In the genomic region with DNA sequence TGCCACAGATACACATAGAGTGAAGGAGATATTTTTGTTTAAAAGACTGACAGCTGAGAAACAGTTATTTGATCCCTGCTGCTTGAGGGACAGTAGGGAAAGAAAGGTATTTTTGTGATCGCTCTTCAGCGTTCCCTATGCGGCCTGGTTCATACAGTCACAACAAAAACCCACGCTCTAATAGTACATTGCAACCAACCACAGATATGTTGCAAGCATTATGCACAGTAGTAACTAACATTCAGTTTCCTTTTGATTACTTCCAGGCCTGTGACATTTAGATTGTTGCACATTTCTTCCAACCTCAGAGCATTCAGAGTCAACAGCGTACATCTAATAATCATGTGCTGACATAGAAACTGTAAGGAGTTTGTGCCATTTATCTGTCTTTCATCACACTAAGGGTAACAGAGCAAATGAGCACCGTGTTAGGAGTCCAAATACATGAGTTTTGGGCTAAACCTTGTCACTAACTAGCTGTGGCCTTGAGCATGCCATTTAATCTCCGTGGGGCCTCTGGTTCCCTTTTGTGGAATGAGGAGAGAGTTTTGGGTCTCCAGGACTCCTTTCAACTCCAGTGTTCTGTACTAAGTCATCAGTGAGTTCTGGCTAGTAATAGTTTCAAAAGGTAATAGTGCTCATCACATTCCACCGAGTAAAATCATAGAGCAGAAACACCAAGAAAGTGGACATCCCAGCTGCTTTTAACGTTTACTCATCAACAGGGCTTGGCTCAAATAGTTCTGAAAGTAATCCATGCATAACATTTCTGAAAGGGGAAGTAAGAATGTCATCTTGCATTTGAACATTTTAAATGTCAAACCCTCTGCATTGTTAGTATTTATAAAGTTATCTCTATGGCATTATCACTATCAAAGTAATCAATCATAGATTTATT, we compare ENCODE assay signal across 1 cellular context.
TF ChIP-seq lines count a peak whose summit lies in the region.

No MANE protein-coding gene starts in this region.

TF ChIP-seq in GM23338, 12 proteins besides CTCF, POLR2A, EP300 and RAD21 (continued from another document):
- TF ChIP-seq, protein P1, sequence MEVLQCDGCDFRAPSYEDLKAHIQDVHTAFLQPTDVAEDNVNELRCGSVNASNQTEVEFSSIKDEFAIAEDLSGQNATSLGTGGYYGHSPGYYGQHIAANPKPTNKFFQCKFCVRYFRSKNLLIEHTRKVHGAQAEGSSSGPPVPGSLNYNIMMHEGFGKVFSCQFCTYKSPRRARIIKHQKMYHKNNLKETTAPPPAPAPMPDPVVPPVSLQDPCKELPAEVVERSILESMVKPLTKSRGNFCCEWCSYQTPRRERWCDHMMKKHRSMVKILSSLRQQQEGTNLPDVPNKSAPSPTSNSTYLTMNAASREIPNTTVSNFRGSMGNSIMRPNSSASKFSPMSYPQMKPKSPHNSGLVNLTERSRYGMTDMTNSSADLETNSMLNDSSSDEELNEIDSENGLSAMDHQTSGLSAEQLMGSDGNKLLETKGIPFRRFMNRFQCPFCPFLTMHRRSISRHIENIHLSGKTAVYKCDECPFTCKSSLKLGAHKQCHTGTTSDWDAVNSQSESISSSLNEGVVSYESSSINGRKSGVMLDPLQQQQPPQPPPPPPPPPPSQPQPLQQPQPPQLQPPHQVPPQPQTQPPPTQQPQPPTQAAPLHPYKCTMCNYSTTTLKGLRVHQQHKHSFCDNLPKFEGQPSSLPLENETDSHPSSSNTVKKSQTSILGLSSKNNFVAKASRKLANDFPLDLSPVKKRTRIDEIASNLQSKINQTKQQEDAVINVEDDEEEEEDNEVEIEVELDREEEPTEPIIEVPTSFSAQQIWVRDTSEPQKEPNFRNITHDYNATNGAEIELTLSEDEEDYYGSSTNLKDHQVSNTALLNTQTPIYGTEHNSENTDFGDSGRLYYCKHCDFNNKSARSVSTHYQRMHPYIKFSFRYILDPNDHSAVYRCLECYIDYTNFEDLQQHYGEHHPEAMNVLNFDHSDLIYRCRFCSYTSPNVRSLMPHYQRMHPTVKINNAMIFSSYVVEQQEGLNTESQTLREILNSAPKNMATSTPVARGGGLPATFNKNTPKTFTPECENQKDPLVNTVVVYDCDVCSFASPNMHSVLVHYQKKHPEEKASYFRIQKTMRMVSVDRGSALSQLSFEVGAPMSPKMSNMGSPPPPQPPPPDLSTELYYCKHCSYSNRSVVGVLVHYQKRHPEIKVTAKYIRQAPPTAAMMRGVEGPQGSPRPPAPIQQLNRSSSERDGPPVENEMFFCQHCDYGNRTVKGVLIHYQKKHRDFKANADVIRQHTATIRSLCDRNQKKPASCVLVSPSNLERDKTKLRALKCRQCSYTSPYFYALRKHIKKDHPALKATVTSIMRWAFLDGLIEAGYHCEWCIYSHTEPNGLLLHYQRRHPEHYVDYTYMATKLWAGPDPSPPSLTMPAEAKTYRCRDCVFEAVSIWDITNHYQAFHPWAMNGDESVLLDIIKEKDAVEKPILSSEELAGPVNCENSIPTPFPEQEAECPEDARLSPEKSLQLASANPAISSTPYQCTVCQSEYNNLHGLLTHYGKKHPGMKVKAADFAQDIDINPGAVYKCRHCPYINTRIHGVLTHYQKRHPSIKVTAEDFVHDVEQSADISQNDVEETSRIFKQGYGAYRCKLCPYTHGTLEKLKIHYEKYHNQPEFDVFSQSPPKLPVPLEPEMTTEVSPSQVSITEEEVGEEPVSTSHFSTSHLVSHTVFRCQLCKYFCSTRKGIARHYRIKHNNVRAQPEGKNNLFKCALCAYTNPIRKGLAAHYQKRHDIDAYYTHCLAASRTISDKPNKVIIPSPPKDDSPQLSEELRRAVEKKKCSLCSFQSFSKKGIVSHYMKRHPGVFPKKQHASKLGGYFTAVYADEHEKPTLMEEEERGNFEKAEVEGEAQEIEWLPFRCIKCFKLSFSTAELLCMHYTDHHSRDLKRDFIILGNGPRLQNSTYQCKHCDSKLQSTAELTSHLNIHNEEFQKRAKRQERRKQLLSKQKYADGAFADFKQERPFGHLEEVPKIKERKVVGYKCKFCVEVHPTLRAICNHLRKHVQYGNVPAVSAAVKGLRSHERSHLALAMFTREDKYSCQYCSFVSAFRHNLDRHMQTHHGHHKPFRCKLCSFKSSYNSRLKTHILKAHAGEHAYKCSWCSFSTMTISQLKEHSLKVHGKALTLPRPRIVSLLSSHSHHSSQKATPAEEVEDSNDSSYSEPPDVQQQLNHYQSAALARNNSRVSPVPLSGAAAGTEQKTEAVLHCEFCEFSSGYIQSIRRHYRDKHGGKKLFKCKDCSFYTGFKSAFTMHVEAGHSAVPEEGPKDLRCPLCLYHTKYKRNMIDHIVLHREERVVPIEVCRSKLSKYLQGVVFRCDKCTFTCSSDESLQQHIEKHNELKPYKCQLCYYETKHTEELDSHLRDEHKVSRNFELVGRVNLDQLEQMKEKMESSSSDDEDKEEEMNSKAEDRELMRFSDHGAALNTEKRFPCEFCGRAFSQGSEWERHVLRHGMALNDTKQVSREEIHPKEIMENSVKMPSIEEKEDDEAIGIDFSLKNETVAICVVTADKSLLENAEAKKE (CRISPR knock-in tag; IDR thresholded peaks at IDR 0.05), result no peak
- TF ChIP-seq EZH2 (IDR thresholded peaks at IDR 0.05; ENCODE audit: low read depth, unreplicated experiment) (no peak), EZH2phosphoT487 (IDR thresholded peaks at IDR 0.05; ENCODE audit: unreplicated experiment) (no peak), STAT1 (IDR thresholded peaks at IDR 0.05; ENCODE audit: unreplicated experiment) (no peak), JUNB (IDR thresholded peaks at IDR 0.05; ENCODE audit: unreplicated experiment) (no peak)
- TF ChIP-seq, protein P2, sequence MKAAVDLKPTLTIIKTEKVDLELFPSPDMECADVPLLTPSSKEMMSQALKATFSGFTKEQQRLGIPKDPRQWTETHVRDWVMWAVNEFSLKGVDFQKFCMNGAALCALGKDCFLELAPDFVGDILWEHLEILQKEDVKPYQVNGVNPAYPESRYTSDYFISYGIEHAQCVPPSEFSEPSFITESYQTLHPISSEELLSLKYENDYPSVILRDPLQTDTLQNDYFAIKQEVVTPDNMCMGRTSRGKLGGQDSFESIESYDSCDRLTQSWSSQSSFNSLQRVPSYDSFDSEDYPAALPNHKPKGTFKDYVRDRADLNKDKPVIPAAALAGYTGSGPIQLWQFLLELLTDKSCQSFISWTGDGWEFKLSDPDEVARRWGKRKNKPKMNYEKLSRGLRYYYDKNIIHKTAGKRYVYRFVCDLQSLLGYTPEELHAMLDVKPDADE (IDR thresholded peaks at IDR 0.05), result no peak
TF ChIP-seq in GM23338: peak in this region for 0.
